Comparison of ENCODE assay signal across 8 cellular contexts in genomic region chr3:196136640-196136989, GRCh38. TPM values are rescaled to one million over a fixed set of nuclear protein-coding genes. Genes with fewer than 3 reads are reported as not detected.
DNase-seq lines count a peak whose midpoint lies in the region; ATAC-seq, FAIRE-seq and TF ChIP-seq lines count a peak whose summit lies in the region.
"Not testable (repeated sequence)": the region's sequence is repeated elsewhere in the genome, so short reads cannot be mapped to it uniquely, and the experiment has no call there.

No MANE protein-coding gene starts in this region.

- DNase-seq in A549 (ENCODE audit: low read depth in 1 of 2, low spot score in 1 of 2); activated naive CD8-positive, alpha-beta T cell treated with anti-CD3 and anti-CD28 coated beads, Interleukin-2, amount 10 ng/mL, durations not matched to agents 7 days and 5 days; hepatocyte (ENCODE audit: low spot score); mesothelial cell of epicardium (ENCODE audit: low spot score in 2 of 2, unreplicated experiment in 2 of 2); smooth muscle cell (lab: John Stamatoyannopoulos, UW; ENCODE audit: unreplicated experiment): not testable (repeated sequence)
- peak in 1 of 2 experiments; percentile 39 for DNase-seq in PC-9
- peak; percentile 26 for DNase-seq in chondrocyte (ENCODE audit: low spot score)
- DNase-seq in upper lobe of left lung, result peak; percentile 66 to 81

- not testable (repeated sequence) for H3K4me1 Mint-ChIP-seq in activated naive CD8-positive, alpha-beta T cell treated with anti-CD3 and anti-CD28 coated beads, Interleukin-2, amount 10 ng/mL, durations not matched to agents 7 days and 5 days
- H3K4me1 Mint-ChIP-seq in chondrocyte (ENCODE audit: low read depth) (peaks cover 11% of the 10 kb centered on the region), mesothelial cell of epicardium (peaks cover 45% of the 10 kb centered on the region)

- not testable (repeated sequence) for H3K4me3 ChIP-seq in A549, hepatocyte, smooth muscle cell, upper lobe of left lung
- peak overlapping the region; percentile 15; the same call in 1 of the 2 replicates for H3K4me3 ChIP-seq in PC-9

- H3K9me3 ChIP-seq in A549; PC-9 (ENCODE audit: insufficient read depth, low read depth); hepatocyte (ENCODE audit: low read depth); smooth muscle cell (replicated peaks; ENCODE audit: low read depth); upper lobe of left lung: not testable (repeated sequence)

- POLR2A ChIA-PET in A549 (lab: Yijun Ruan, JAX), result not testable (repeated sequence)
- POLR2A ChIA-PET in PC-9 (lab: Charles Lee; ENCODE audit: unreplicated experiment), result interaction anchor here (0.6 to 0.9 kb wide), 3 partner anchors 9 to 57 kb away, joined by 3 to 6 read pairs (median 4); no protein-coding TSS in a partner anchor
- POLR2A ChIA-PET in activated naive CD8-positive, alpha-beta T cell treated with anti-CD3 and anti-CD28 coated beads, Interleukin-2, amount 10 ng/mL, durations not matched to agents 7 days and 5 days (lab: Charles Lee), result interaction anchor here (2.0 kb wide), 1 partner anchor 9 kb away, joined by 7 read pairs; no protein-coding TSS in a partner anchor

- H3K27ac ChIP-seq in A549, result not testable (repeated sequence)
- H3K27ac ChIP-seq in PC-9, result peak overlapping the region; percentile 85
- peak overlapping the region; percentile 80 for H3K27ac ChIP-seq in hepatocyte
- H3K27ac ChIP-seq in smooth muscle cell (ENCODE audit: low read depth), result peak overlapping the region; percentile 75
- peak overlapping the region; percentile 42 to 82 (median 72) for H3K27ac ChIP-seq in upper lobe of left lung

- FAIRE-seq in A549 (lab: Jason Lieb, UNC), result not testable (repeated sequence)

- peak overlapping the region; percentile 3; the same call in 1 of the 3 replicates for H3K4me2 ChIP-seq in A549
- H3K4me2 ChIP-seq in PC-9, result peak overlapping the region; percentile 75
- not testable (repeated sequence) for H3K4me2 ChIP-seq in hepatocyte, smooth muscle cell

- TF ChIP-seq CTCF in A549 (IDR thresholded peaks at IDR 0.05); PC-9 (conservative IDR thresholded peaks at IDR 0.05); chondrocyte (IDR thresholded peaks at IDR 0.05); hepatocyte (IDR thresholded peaks at IDR 0.05; ENCODE audit: poor library complexity); mesothelial cell of epicardium (IDR thresholded peaks at IDR 0.05; ENCODE audit: unreplicated experiment); smooth muscle cell (IDR thresholded peaks at IDR 0.05; ENCODE audit: borderline replicate concordance, insufficient read depth, poor library complexity, severe bottlenecking); upper lobe of left lung (IDR thresholded peaks at IDR 0.05): not testable (repeated sequence)

- not testable (repeated sequence) for H3K4me1 ChIP-seq in A549; smooth muscle cell (ENCODE audit: low read depth)
- H3K4me1 ChIP-seq in PC-9 (replicated peaks; ENCODE audit: insufficient read depth) (peaks cover 74% of the 10 kb centered on the region), hepatocyte (ENCODE audit: insufficient read depth) (peaks cover 12% of the 10 kb centered on the region), upper lobe of left lung (peaks cover 0 to 11% (median 4%) of the 10 kb centered on the region in 4 donors)

- H3K36me3 ChIP-seq in PC-9 (ENCODE audit: low read depth); hepatocyte (replicated peaks; ENCODE audit: insufficient read depth, low read depth); smooth muscle cell (ENCODE audit: low read depth); upper lobe of left lung: not testable (repeated sequence)

- CTCF ChIA-PET in A549 (lab: Yijun Ruan, JAX) (interaction anchor here (0.6 kb wide), 1 partner anchor 104 kb away, joined by 3 read pairs; no protein-coding TSS in a partner anchor), PC-9 (lab: Charles Lee) (interaction anchor here (1.3 to 1.4 kb wide), 2 partner anchors 10 to 26 kb away, joined by 3 to 5 read pairs; no protein-coding TSS in a partner anchor)

- not testable (repeated sequence) for H3K27me3 Mint-ChIP-seq in activated naive CD8-positive, alpha-beta T cell treated with anti-CD3 and anti-CD28 coated beads, Interleukin-2, amount 10 ng/mL, durations not matched to agents 7 days and 5 days; chondrocyte (ENCODE audit: low read depth); mesothelial cell of epicardium (ENCODE audit: low read depth)

- H4K20me1 ChIP-seq in PC-9 (ENCODE audit: insufficient read depth); hepatocyte (ENCODE audit: insufficient read depth, poor library complexity, severe bottlenecking); smooth muscle cell (ENCODE audit: low read depth): not testable (repeated sequence)

- H2AFZ ChIP-seq in PC-9; hepatocyte; smooth muscle cell (ENCODE audit: low read depth): not testable (repeated sequence)

- not testable (repeated sequence) for TF ChIP-seq EP300 in A549 (IDR thresholded peaks at IDR 0.05); upper lobe of left lung (IDR thresholded peaks at IDR 0.05)

- not testable (repeated sequence) for H3K4me3 Mint-ChIP-seq in activated naive CD8-positive, alpha-beta T cell treated with anti-CD3 and anti-CD28 coated beads, Interleukin-2, amount 10 ng/mL, durations not matched to agents 7 days and 5 days; chondrocyte (ENCODE audit: unreplicated experiment)
- H3K4me3 Mint-ChIP-seq in mesothelial cell of epicardium, result peak overlapping the region; percentile 8

- not testable (repeated sequence) for ATAC-seq in A549; activated naive CD8-positive, alpha-beta T cell treated with anti-CD3 and anti-CD28 coated beads, Interleukin-2, amount 10 ng/mL, durations not matched to agents 7 days and 5 days (ENCODE audit: low read depth)
- peak; percentile 7 to 34 for ATAC-seq in upper lobe of left lung (ENCODE audit: low FRiP score in 2 of 2)

- BruUV-seq in PC-9 (replicated peaks; lab: Mats Ljungman, UMichigan), result not testable (repeated sequence)

- TF ChIP-seq RAD21 in A549 (conservative IDR thresholded peaks at IDR 0.05 in 1 of 2, IDR thresholded peaks at IDR 0.05 in 1 of 2), result not testable (repeated sequence)

- not testable (repeated sequence) for H3K27me3 ChIP-seq in PC-9 (ENCODE audit: insufficient read depth, low read depth); hepatocyte; smooth muscle cell (ENCODE audit: low read depth); upper lobe of left lung

- not testable (repeated sequence) for H3K9me2 ChIP-seq in PC-9 (ENCODE audit: insufficient read depth); hepatocyte (replicated peaks; ENCODE audit: insufficient read depth)

- H3K27ac Mint-ChIP-seq in activated naive CD8-positive, alpha-beta T cell treated with anti-CD3 and anti-CD28 coated beads, Interleukin-2, amount 10 ng/mL, durations not matched to agents 7 days and 5 days, result peak overlapping the region; percentile 2
- not testable (repeated sequence) for H3K27ac Mint-ChIP-seq in chondrocyte (ENCODE audit: unreplicated experiment)
- peak overlapping the region; percentile 97 for H3K27ac Mint-ChIP-seq in mesothelial cell of epicardium

- not testable (repeated sequence) for H3K36me3 Mint-ChIP-seq in activated naive CD8-positive, alpha-beta T cell treated with anti-CD3 and anti-CD28 coated beads, Interleukin-2, amount 10 ng/mL, durations not matched to agents 7 days and 5 days; chondrocyte (ENCODE audit: low read depth); mesothelial cell of epicardium

- WGBS in A549 (ENCODE audit: missing lambda C conversion rate), result 82% methylated on average over 9 of the region's 9 CpGs
- 90% methylated on average over 9 of the region's 9 CpGs for WGBS in hepatocyte (ENCODE audit: low lambda C conversion rate, missing lambda C conversion rate)
- 96% methylated on average over 9 of the region's 9 CpGs for WGBS in smooth muscle cell (ENCODE audit: low lambda C conversion rate)
- WGBS in upper lobe of left lung, 2 donors, result 68 to 77% methylated on average over 9 of the region's 9 CpGs

- intact Hi-C loops in PC-9 (cut with micrococcal nuclease; ENCODE audit: unreplicated experiment), result loop anchor here (1.0 to 5.0 kb wide), 3 partner anchors 28 to 201 kb away; partner anchors contain the start of genes TFRC and TM4SF19

- H3K79me2 ChIP-seq in PC-9 (ENCODE audit: low read depth); hepatocyte; smooth muscle cell (ENCODE audit: low read depth): not testable (repeated sequence)

- H3F3A ChIP-seq in PC-9 (ENCODE audit: insufficient read depth, low read depth), result peaks cover 58% of the 10 kb centered on the region
- H3F3A ChIP-seq in smooth muscle cell (ENCODE audit: low read depth), result peaks cover 11% of the 10 kb centered on the region

- not testable (repeated sequence) for H3K9me3 Mint-ChIP-seq in activated naive CD8-positive, alpha-beta T cell treated with anti-CD3 and anti-CD28 coated beads, Interleukin-2, amount 10 ng/mL, durations not matched to agents 7 days and 5 days; chondrocyte (ENCODE audit: low read depth); mesothelial cell of epicardium

- H3K9ac ChIP-seq in smooth muscle cell (ENCODE audit: low read depth), result not testable (repeated sequence)

- TF ChIP-seq POLR2A in A549 (IDR thresholded peaks at IDR 0.05; ENCODE audit: low read length); upper lobe of left lung (IDR thresholded peaks at IDR 0.05): not testable (repeated sequence)

RNA-seq across cellular contexts. Expression of gene TFRC, which starts 54.7 kb away (rescaled TPM):
- 146 and 147 TPM in 2 replicates for polyA plus RNA-seq in A549 (2011; rRNA removed)
- 26.7 and 27.6 TPM in 2 replicates for polyA plus RNA-seq in A549 (2012; cell fraction: cytosol; rRNA removed)
- 32.5 and 51.9 TPM in 2 replicates for polyA plus RNA-seq in A549 (2012; cell fraction: nucleus; rRNA removed)
- polyA plus RNA-seq in A549 (2017; fragmentation: RNase III; extraction: RNeasy Plus Mini Kit Qiagen cat#74134 plus additional on column Dnase treatment), result 114 to 139 TPM (median 132 TPM) in 3 replicates
- polyA minus RNA-seq in A549 (2011; rRNA and poly(A)+ RNA removed), result 174 and 199 TPM in 2 replicates
- total RNA-seq in PC-9 (2021), result 134 and 195 TPM in 2 replicates
- 100 to 1,000 TPM; 168 to 171 TPM for total RNA-seq in activated naive CD8-positive, alpha-beta T cell treated with anti-CD3 and anti-CD28 coated beads, Interleukin-2, amount 10 ng/mL, durations not matched to agents 7 days and 5 days
- total RNA-seq in chondrocyte, result 53.6 to 108 TPM (median 105 TPM) in 3 replicates
- total RNA-seq in hepatocyte, result 230 and 278 TPM in 2 replicates
- 136 and 137 TPM in 2 replicates for polyA plus RNA-seq in hepatocyte
- 119 to 123 TPM (median 123 TPM) in 3 replicates for total RNA-seq in mesothelial cell of epicardium
- 39.0 and 55.1 TPM in 2 replicates for total RNA-seq in smooth muscle cell
- 17.1 and 22.1 TPM in 2 replicates for polyA plus RNA-seq in smooth muscle cell
- total RNA-seq in upper lobe of left lung, result 100 to 1,000 TPM in 5 of 6 donors, 10 to 100 TPM in 1; 66.0 to 323 (median 234) TPM
